Comparison of ENCODE assay signal across 12 cellular contexts in genomic region chr5:76325876-76326491, GRCh38.
A peak's percentile ranks its signal among the peaks of the same experiment; 100 is the strongest.
DNase-seq lines count a peak whose midpoint lies in the region; ATAC-seq and TF ChIP-seq lines count a peak whose summit lies in the region.
"Had no signal": no experiment of that assay in that cellular context is flagged by ENCODE, and none has a peak within 500 bp of the region (broad histone marks: within the 10 kb centered on the region; RNA-seq: fewer than 3 reads in every experiment).

No MANE protein-coding gene starts in this region.

- TF ChIP-seq CTCF in GM23338 (conservative IDR thresholded peaks at IDR 0.05; ENCODE audit: low read depth in 2 of 2) (no peak), gastroesophageal sphincter (IDR thresholded peaks at IDR 0.05) (no peak)

- H3K9me2 ChIP-seq in GM23338 (ENCODE audit: insufficient read depth), result no peaks in the 10 kb centered on the region

- peak overlapping the region; percentile 73 for H3K4me3 Mint-ChIP-seq in GM23338
- H3K4me3 Mint-ChIP-seq in T-helper 2 cell treated with Interferon-gamma antibody and Interleukin-4, amounts not matched to agents 5 μg/mL and 100 μg/mL, for 36 hours, result peak overlapping the region; percentile 75

- H3K4me3 ChIP-seq in GM23338 (peak overlapping the region; percentile 42), gastroesophageal sphincter (no peak overlapping the region), skeletal muscle tissue (ENCODE audit: low read length in 3 of 3) (no peak overlapping the region)
- H3K4me3 ChIP-seq: SJSA1 had no signal

- no peak for TF ChIP-seq EP300 in gastroesophageal sphincter (IDR thresholded peaks at IDR 0.05)

- DNase-seq in GM23338 (ENCODE audit: low spot score) (no peak), NCI-H1694 (lab: John Stamatoyannopoulos, UW) (no peak), OCI-M2 (lab: John Stamatoyannopoulos, UW; ENCODE audit: unreplicated experiment) (no peak), NCI-H2029 treated with DMSO at 0.1 percent for 48 hours (lab: John Stamatoyannopoulos, UW) (no peak)
- DNase-seq in T-helper 2 cell treated with Interferon-gamma antibody and Interleukin-4, amounts not matched to agents 5 μg/mL and 100 μg/mL, for 36 hours (ENCODE audit: low spot score), result no peak
- DNase-seq: mammary epithelial cell; NCI-H187 treated with DMSO at 0.1 percent for 48 hours; stimulated activated CD4-positive, alpha-beta T cell treated with anti-CD3 and anti-CD28 coated beads, Interleukin-2, amount 100 ng/mL, for 48 hours had no signal

- H3F3A ChIP-seq in GM23338 (replicated peaks; ENCODE audit: low read depth), result no peaks in the 10 kb centered on the region

- peak overlapping the region; percentile 72 for H3K4me2 ChIP-seq in GM23338

- H3K27ac ChIP-seq in GM23338 (ENCODE audit: low read depth), result no peak overlapping the region
- peak overlapping the region in 3 of 4 donors; percentile 1 to 35 (median 24) for H3K27ac ChIP-seq in gastroesophageal sphincter
- H3K27ac ChIP-seq in skeletal muscle tissue (ENCODE audit: low read depth, low read length), result peak overlapping the region; percentile 4
- H3K27ac ChIP-seq: SJSA1 had no signal

- H3K4me1 ChIP-seq in GM23338 (ENCODE audit: insufficient read depth), result peaks cover 29% of the 10 kb centered on the region
- peaks cover 0 to 16% (median 0%) of the 10 kb centered on the region in 3 donors for H3K4me1 ChIP-seq in gastroesophageal sphincter
- H3K4me1 ChIP-seq in skeletal muscle tissue (ENCODE audit: control insufficient read depth in 3 of 3, insufficient read depth in 3 of 3, low read length in 3 of 3), result peaks cover 3 to 6% (median 4%) of the 10 kb centered on the region in 3 donors
- H3K4me1 ChIP-seq: SJSA1 had no signal

- ATAC-seq in GM23338 (no peak), gastroesophageal sphincter (no peak), HG03039 (IDR thresholded peaks at IDR 0.05; ENCODE audit: unreplicated experiment) (no peak)

- H3K9me3 Mint-ChIP-seq in GM23338, result peaks cover 9% of the 10 kb centered on the region; the same call in 1 of the 3 replicates
- H3K9me3 Mint-ChIP-seq in T-helper 2 cell treated with Interferon-gamma antibody and Interleukin-4, amounts not matched to agents 5 μg/mL and 100 μg/mL, for 36 hours, result peaks cover 12% of the 10 kb centered on the region

- peaks cover 15% of the 10 kb centered on the region for H3K27me3 Mint-ChIP-seq in GM23338 (ENCODE audit: insufficient read depth, low read depth, poor library complexity)
- peaks cover 3% of the 10 kb centered on the region for H3K27me3 Mint-ChIP-seq in T-helper 2 cell treated with Interferon-gamma antibody and Interleukin-4, amounts not matched to agents 5 μg/mL and 100 μg/mL, for 36 hours (ENCODE audit: low read depth)

- WGBS in gastroesophageal sphincter (ENCODE audit: low coverage in 1 of 2), 2 donors, result 55 to 61% methylated on average over 3 of the region's 3 CpGs

- no peaks in the 10 kb centered on the region for H3K36me3 Mint-ChIP-seq in GM23338 (ENCODE audit: low read depth)
- peaks cover 9% of the 10 kb centered on the region for H3K36me3 Mint-ChIP-seq in T-helper 2 cell treated with Interferon-gamma antibody and Interleukin-4, amounts not matched to agents 5 μg/mL and 100 μg/mL, for 36 hours (ENCODE audit: low read depth)

- peak overlapping the region; percentile 73; the same call in 1 of the 2 replicates for H2AFZ ChIP-seq in GM23338

- no peak for TF ChIP-seq POLR2A in gastroesophageal sphincter (IDR thresholded peaks at IDR 0.05)

- no peak overlapping the region; the same call in 1 of the 2 replicates for H3K27ac Mint-ChIP-seq in GM23338
- H3K27ac Mint-ChIP-seq in T-helper 2 cell treated with Interferon-gamma antibody and Interleukin-4, amounts not matched to agents 5 μg/mL and 100 μg/mL, for 36 hours, result peak overlapping the region; percentile 89

- H3K36me3 ChIP-seq in GM23338 (ENCODE audit: insufficient read depth) (no peaks in the 10 kb centered on the region), gastroesophageal sphincter (no peaks in the 10 kb centered on the region), skeletal muscle tissue (ENCODE audit: control insufficient read depth in 3 of 3, insufficient read depth in 3 of 3, low read length in 3 of 3) (no peaks in the 10 kb centered on the region)
- H3K36me3 ChIP-seq: SJSA1 had no signal

- no peaks in the 10 kb centered on the region for H3K27me3 ChIP-seq in GM23338 (ENCODE audit: insufficient read depth)
- H3K27me3 ChIP-seq in gastroesophageal sphincter, result no peaks in the 10 kb centered on the region
- H3K27me3 ChIP-seq in skeletal muscle tissue (ENCODE audit: control insufficient read depth in 3 of 3, insufficient read depth in 3 of 3, low read length in 3 of 3), result peaks cover 0 to 3% (median 0%) of the 10 kb centered on the region in 3 donors

- no peaks in the 10 kb centered on the region for H4K20me1 ChIP-seq in GM23338 (replicated peaks; ENCODE audit: insufficient read depth)

- H3K9me3 ChIP-seq in gastroesophageal sphincter (peaks cover 0 to 7% (median 0%) of the 10 kb centered on the region in 3 donors), skeletal muscle tissue (ENCODE audit: control insufficient read depth in 3 of 3, low read length in 3 of 3) (no peaks in the 10 kb centered on the region)
- H3K9me3 ChIP-seq: SJSA1 had no signal

- peaks cover 43% of the 10 kb centered on the region for H3K4me1 Mint-ChIP-seq in GM23338
- H3K4me1 Mint-ChIP-seq in T-helper 2 cell treated with Interferon-gamma antibody and Interleukin-4, amounts not matched to agents 5 μg/mL and 100 μg/mL, for 36 hours (ENCODE audit: low read depth), result peaks cover 66% of the 10 kb centered on the region

- no peaks in the 10 kb centered on the region for H3K79me2 ChIP-seq in GM23338 (replicated peaks; ENCODE audit: insufficient read depth)

- no peak overlapping the region for H3K9ac ChIP-seq in skeletal muscle tissue (ENCODE audit: low read depth in 1 of 3, low read length in 3 of 3)

TF ChIP-seq in GM23338, 12 proteins besides CTCF, POLR2A, EP300 and RAD21:
- TF ChIP-seq EZH2phosphoT487 (IDR thresholded peaks at IDR 0.05; ENCODE audit: unreplicated experiment), result no peak
- no peak for TF ChIP-seq EZH2 (IDR thresholded peaks at IDR 0.05; ENCODE audit: low read depth, unreplicated experiment)
- no peak for TF ChIP-seq ETS1 (IDR thresholded peaks at IDR 0.05)
- TF ChIP-seq ZNF331 (CRISPR knock-in tag; IDR thresholded peaks at IDR 0.05; ENCODE audit: low read depth), result no peak
- TF ChIP-seq CREB1 (CRISPR knock-in tag; IDR thresholded peaks at IDR 0.05; ENCODE audit: low read depth), result no peak
- no peak for TF ChIP-seq JUNB (IDR thresholded peaks at IDR 0.05; ENCODE audit: unreplicated experiment)
- TF ChIP-seq REST (IDR thresholded peaks at IDR 0.05; ENCODE audit: unreplicated experiment), result no peak
- TF ChIP-seq POLR2AphosphoS5 (IDR thresholded peaks at IDR 0.05; ENCODE audit: low read depth), result no peak
